ENCODE assay signal across 7 cellular contexts in genomic region chr10:63627881-63628296, GRCh38.
A peak's percentile ranks its signal among the peaks of the same experiment; 100 is the strongest.
DNase-seq lines count a peak whose midpoint lies in the region; FAIRE-seq and TF ChIP-seq lines count a peak whose summit lies in the region.

No MANE protein-coding gene starts in this region.

- WGBS in small intestine, 3 donors, result 29 to 63% (median 50%) methylated on average over 2 of the region's 2 CpGs

- TF ChIP-seq POLR2A in H54 (IDR thresholded peaks at IDR 0.05; ENCODE audit: low read depth, low read length) (no peak), NB4 (IDR thresholded peaks at IDR 0.05; ENCODE audit: extremely low read depth, insufficient read length) (no peak)

- no peak for TF ChIP-seq CTCF in NB4 (IDR thresholded peaks at IDR 0.05; ENCODE audit: low read depth, low read length)

- H3K27me3 ChIP-seq in small intestine (ENCODE audit: control insufficient read depth in 2 of 2, insufficient read depth in 2 of 2, low read length in 2 of 2), result no peaks in the 10 kb centered on the region

- FAIRE-seq in H54 (lab: Jason Lieb, UNC), result peak; percentile 78
- FAIRE-seq in small intestine (lab: Jason Lieb, UNC), result no peak

- H3K9me3 ChIP-seq in small intestine (ENCODE audit: control insufficient read depth, low read depth), result no peaks in the 10 kb centered on the region

- peak overlapping the region; percentile 99 for H3K27ac ChIP-seq in epithelial cell of prostate
- peak overlapping the region; percentile 9 to 80 for H3K27ac ChIP-seq in small intestine (ENCODE audit: low read depth in 1 of 2, low read length in 1 of 2)

- peaks cover 2 to 3% of the 10 kb centered on the region in 2 donors for H3K4me1 ChIP-seq in small intestine (ENCODE audit: control insufficient read depth in 2 of 2, insufficient read depth in 1 of 2, low read depth in 1 of 2, low read length in 1 of 2)

- H3K4me3 ChIP-seq in NB4 (ENCODE audit: low read depth, low read length) (peak overlapping the region; percentile 77), small intestine (ENCODE audit: low read depth in 1 of 2, low read length in 2 of 2) (no peak overlapping the region)

- no peaks in the 10 kb centered on the region for H3K36me3 ChIP-seq in small intestine (ENCODE audit: control insufficient read depth in 2 of 2, insufficient read depth in 2 of 2, low read length in 2 of 2)

- no peak for DNase-seq in H54 (ENCODE audit: insufficient read length, low spot score)
- DNase-seq in NB4 (ENCODE audit: low read depth), result peak; percentile 55
- no peak for DNase-seq in epithelial cell of prostate (ENCODE audit: low read depth, low spot score)
- DNase-seq in small intestine, result peak; percentile 30
- DNase-seq in NCI-H2107 (lab: John Stamatoyannopoulos, UW), result no peak
- no peak for DNase-seq in amniotic stem cell (lab: John Stamatoyannopoulos, UW)
- DNase-seq in activated CD8-positive, alpha-beta memory T cell treated with anti-CD3 and anti-CD28 coated beads, Interleukin-2, amount 50 U/mL, for 4 hours, result no peak

Comparison
In these comparisons a context has a peak if more than half of its experiments do, and no peak if none do; other contexts are left out.
1. DNase-seq: peak in NB4 (single experiment) and small intestine (single experiment); none in H54 (single experiment), epithelial cell of prostate (single experiment), NCI-H2107 (single experiment), amniotic stem cell (single experiment) and activated CD8-positive, alpha-beta memory T cell treated with anti-CD3 and anti-CD28 coated beads, Interleukin-2, amount 50 U/mL, for 4 hours (single experiment).